30 cellular contexts compared by ENCODE assay signal in genomic region chr13:37138917-37139316, GRCh38. TPM values are rescaled to one million over a fixed set of nuclear protein-coding genes. Genes with fewer than 3 reads are reported as not detected.
"Had no signal": no experiment of that assay in that cellular context is flagged by ENCODE, and none has a peak within 500 bp of the region (broad histone marks: within the 10 kb centered on the region; RNA-seq: fewer than 3 reads in every experiment).

No MANE protein-coding gene starts in this region.

- H3K27me3 ChIP-seq: breast epithelium, SJCRH30 had no signal

- H3K4me3 Mint-ChIP-seq: activated CD8-positive, alpha-beta T cell treated with anti-CD3 and anti-CD28 coated beads for 36 hours; activated naive CD4-positive, alpha-beta T cell treated with anti-CD3 and anti-CD28 coated beads, Interleukin-2, amount 50 U/mL, for 24 hours; activated T-helper 1 cell treated with anti-CD3 and anti-CD28 coated beads, Interleukin-12 subunit alpha, Interleukin-12 subunit beta, Interleukin-2, Interleukin-4 antibody, amounts not matched to agents 30 ng/mL and 10 ng/mL and 1 ng/mL, durations not matched to agents 14 hours and 24 hours and 36 hours had no signal

- H3K9me3 Mint-ChIP-seq: activated CD8-positive, alpha-beta T cell treated with anti-CD3 and anti-CD28 coated beads for 36 hours; activated naive CD4-positive, alpha-beta T cell treated with anti-CD3 and anti-CD28 coated beads, Interleukin-2, amount 50 U/mL, for 24 hours; activated T-helper 1 cell treated with anti-CD3 and anti-CD28 coated beads, Interleukin-12 subunit alpha, Interleukin-12 subunit beta, Interleukin-2, Interleukin-4 antibody, amounts not matched to agents 30 ng/mL and 10 ng/mL and 1 ng/mL, durations not matched to agents 14 hours and 24 hours and 36 hours had no signal

- H3K9me3 ChIP-seq: breast epithelium, SJCRH30, SK-N-SH had no signal

- H3K4me2 ChIP-seq: SK-N-SH had no signal

- ATAC-seq: activated CD8-positive, alpha-beta T cell treated with anti-CD3 and anti-CD28 coated beads for 36 hours; Panc1 had no signal

- H3K4me1 ChIP-seq: breast epithelium had no signal

- H3K27me3 Mint-ChIP-seq: activated CD8-positive, alpha-beta T cell treated with anti-CD3 and anti-CD28 coated beads for 36 hours had no signal

- H3K9ac ChIP-seq: SK-N-SH had no signal

- DNase-seq: activated CD4-positive, alpha-beta T cell treated with anti-CD3 and anti-CD28 coated beads for 4 hours; activated CD8-positive, alpha-beta memory T cell treated with anti-CD3 and anti-CD28 coated beads, Interleukin-2, amount 50 U/mL, for 4 hours; activated CD8-positive, alpha-beta T cell treated with anti-CD3 and anti-CD28 coated beads for 36 hours; activated effector memory CD4-positive, alpha-beta T cell treated with Interleukin-2 at 50 U/mL for 16 hours; activated naive CD4-positive, alpha-beta T cell; aorta; caudate nucleus; NCI-H1092 treated with DMSO at 0.1 percent for 48 hours; NCI-H1417 treated with DMSO at 0.1 percent for 48 hours; NCI-H1694; NCI-H2029; NCI-H2107; NCI-H2171 treated with DMSO at 0.1 percent for 48 hours; NCI-H526; NCI-H774; NK-92 treated with Interleukin-12 subunit alpha and Interleukin-12 subunit beta, amount 100 ng/mL, for 24 hours; Right ventricle myocardium superior; RPMI8226; SK-N-SH; T-helper 1 cell; WERI-Rb-1 had no signal

- H3K36me3 ChIP-seq: breast epithelium, SJCRH30, WERI-Rb-1 had no signal

- H3K36me3 Mint-ChIP-seq: activated naive CD4-positive, alpha-beta T cell treated with anti-CD3 and anti-CD28 coated beads, Interleukin-2, amount 50 U/mL, for 24 hours had no signal

- H3K4me1 Mint-ChIP-seq: activated naive CD4-positive, alpha-beta T cell treated with anti-CD3 and anti-CD28 coated beads, Interleukin-2, amount 50 U/mL, for 24 hours had no signal

- H3K27ac ChIP-seq: SJCRH30, WERI-Rb-1 had no signal

- H3K27ac Mint-ChIP-seq: activated CD8-positive, alpha-beta T cell treated with anti-CD3 and anti-CD28 coated beads for 36 hours; activated naive CD4-positive, alpha-beta T cell treated with anti-CD3 and anti-CD28 coated beads, Interleukin-2, amount 50 U/mL, for 24 hours; activated T-helper 1 cell treated with anti-CD3 and anti-CD28 coated beads, Interleukin-12 subunit alpha, Interleukin-12 subunit beta, Interleukin-2, Interleukin-4 antibody, amounts not matched to agents 30 ng/mL and 10 ng/mL and 1 ng/mL, durations not matched to agents 14 hours and 24 hours and 36 hours had no signal

- H3K4me3 ChIP-seq: breast epithelium, SJCRH30 had no signal

RNA-seq across cellular contexts. Expression of gene CSNK1A1L, which starts 33.5 kb away (rescaled TPM):
- total RNA-seq: activated CD8-positive, alpha-beta T cell treated with anti-CD3 and anti-CD28 coated beads for 36 hours; activated T-helper 1 cell treated with anti-CD3 and anti-CD28 coated beads, Interleukin-12 subunit alpha, Interleukin-12 subunit beta, Interleukin-2, Interleukin-4 antibody, amounts not matched to agents 30 ng/mL and 10 ng/mL and 1 ng/mL, durations not matched to agents 14 hours and 24 hours and 36 hours; aorta; breast epithelium; chondrocyte; MCF 10A; NCI-H460; Right ventricle myocardium superior; SJCRH30; T-helper 2 cell treated with Interferon-gamma antibody and Interleukin-4, amounts not matched to agents 100 ng/mL and 5 ng/mL, for 36 hours had no signal
- polyA plus RNA-seq: aorta, SK-N-SH had no signal
